ENCODE assay signal across 7 cellular contexts in the genomic region with DNA sequence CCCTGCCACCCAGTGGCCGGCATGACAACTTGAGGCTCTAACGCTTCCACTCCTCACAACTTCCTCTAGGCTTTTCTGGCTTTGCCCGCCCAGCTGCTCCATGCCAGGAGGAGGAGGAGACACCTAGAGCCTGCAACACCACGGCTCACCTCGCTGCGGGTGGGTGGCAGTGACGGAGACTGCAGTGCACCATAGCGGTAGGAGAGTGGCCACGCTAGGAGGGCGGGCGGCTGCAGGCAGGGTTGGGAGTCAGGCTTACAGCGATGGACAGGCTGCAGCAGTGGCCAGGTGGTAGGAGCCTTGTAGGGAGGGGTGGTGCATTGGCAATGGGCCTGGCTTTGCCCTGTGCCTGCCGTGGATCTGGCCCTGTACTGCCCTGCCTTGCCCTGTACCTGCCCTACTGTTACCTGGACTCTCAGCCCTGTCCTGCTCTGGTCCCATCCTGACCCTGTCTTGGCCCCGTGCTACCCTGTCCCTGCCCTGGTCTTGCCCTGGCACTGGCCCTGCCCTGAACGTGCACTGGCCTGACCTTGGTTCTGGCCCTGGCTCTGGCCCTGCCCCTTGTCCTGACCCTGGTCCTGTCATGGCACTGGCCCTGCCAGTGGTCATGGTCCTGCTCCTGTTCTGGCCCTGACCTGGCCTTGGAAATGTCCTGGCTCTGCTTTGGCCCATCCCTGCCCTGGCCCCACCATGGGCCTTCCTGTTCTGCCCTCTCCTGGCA.
DNase-seq lines count a peak whose midpoint lies in the region; ATAC-seq, FAIRE-seq and TF ChIP-seq lines count a peak whose summit lies in the region.
"Not testable (repeated sequence)": the region's sequence is repeated elsewhere in the genome, so short reads cannot be mapped to it uniquely, and the experiment has no call there.

No MANE protein-coding gene starts in this region.

- not testable (repeated sequence) for H3K4ac ChIP-seq in H9 (ENCODE audit: low read depth, low read length)

- H3K27ac ChIP-seq in H9 (ENCODE audit: insufficient read length, low read depth, low read length); RWPE2 (ENCODE audit: poor library complexity, severe bottlenecking); kidney (ENCODE audit: low read depth in 2 of 2, low read length in 2 of 2); lower lobe of right lung; psoas muscle: not testable (repeated sequence)
- peak overlapping the region in 3 of 4 donors; percentile 20 to 69 (median 52) for H3K27ac ChIP-seq in esophagus squamous epithelium

- H3K56ac ChIP-seq in H9 (ENCODE audit: insufficient read length, low read depth, low read length) = not testable (repeated sequence)

- not testable (repeated sequence) for H2BK20ac ChIP-seq in H9 (ENCODE audit: low read depth, low read length, poor library complexity, severe bottlenecking)

- not testable (repeated sequence) for H3K27ac Mint-ChIP-seq in H9; MCF 10A (ENCODE audit: low read depth, unreplicated experiment)

- H3K4me3 ChIP-seq in RWPE2 (ENCODE audit: severe bottlenecking); esophagus squamous epithelium; kidney (ENCODE audit: low read length in 2 of 2); lower lobe of right lung; psoas muscle: not testable (repeated sequence)

- 0 out of 3 replicates have a peak, but pooled peaks have one; percentile 14 for TF ChIP-seq CTCF in H9 (conservative IDR thresholded peaks at IDR 0.05)
- not testable (repeated sequence) for TF ChIP-seq CTCF in RWPE2 (IDR thresholded peaks at IDR 0.05; ENCODE audit: poor library complexity, severe bottlenecking); MCF 10A (IDR thresholded peaks at IDR 0.05; ENCODE audit: unreplicated experiment); esophagus squamous epithelium (IDR thresholded peaks at IDR 0.05); kidney (IDR thresholded peaks at IDR 0.05; ENCODE audit: borderline replicate concordance, extremely low read depth, insufficient read depth); lower lobe of right lung (IDR thresholded peaks at IDR 0.05); psoas muscle (IDR thresholded peaks at IDR 0.05)

- not testable (repeated sequence) for H4K20me1 ChIP-seq in H9 (ENCODE audit: control insufficient read depth, insufficient read depth, insufficient read length)

- FAIRE-seq in kidney (lab: Jason Lieb, UNC) = not testable (repeated sequence)

- not testable (repeated sequence) for H3K9ac ChIP-seq in H9 (ENCODE audit: extremely low read depth, insufficient read length, low read length); kidney (ENCODE audit: low read length in 2 of 2)

- POLR2A ChIA-PET in MCF 10A (lab: Yijun Ruan, JAX) = not testable (repeated sequence)

- not testable (repeated sequence) for H3K4me2 ChIP-seq in H9 (ENCODE audit: insufficient read depth, insufficient read length, low read length)

- TF ChIP-seq POLR2A in esophagus squamous epithelium (IDR thresholded peaks at IDR 0.05) = not testable (repeated sequence)

- not testable (repeated sequence) for H3K9me3 ChIP-seq in H9 (ENCODE audit: control insufficient read depth, low read depth, low read length); RWPE2 (ENCODE audit: severe bottlenecking); esophagus squamous epithelium; kidney (ENCODE audit: control insufficient read depth in 1 of 2, low read length in 2 of 2); lower lobe of right lung; psoas muscle

- intact Hi-C loops in MCF 10A (cut with micrococcal nuclease); esophagus squamous epithelium (cut with DNase I); kidney (cut with DNase I); lower lobe of right lung (cut with DNase I); psoas muscle (cut with DNase I): not testable (repeated sequence)

- not testable (repeated sequence) for H3T11ph ChIP-seq in H9 (ENCODE audit: low read length)

- CTCF ChIA-PET in MCF 10A (lab: Yijun Ruan, JAX) = not testable (repeated sequence)

- H3K36me3 Mint-ChIP-seq in H9 (ENCODE audit: insufficient read depth in 1 of 3, low read depth in 3 of 3); MCF 10A (ENCODE audit: insufficient read depth, unreplicated experiment): not testable (repeated sequence)

- H3K23ac ChIP-seq in H9 (ENCODE audit: insufficient read length, low read depth, low read length) = not testable (repeated sequence)

- H3K27me3 Mint-ChIP-seq in H9 (ENCODE audit: low read depth); MCF 10A (ENCODE audit: insufficient read depth, unreplicated experiment): not testable (repeated sequence)

- H3K4me1 Mint-ChIP-seq in H9; MCF 10A (ENCODE audit: insufficient read depth, unreplicated experiment): not testable (repeated sequence)

- H2BK15ac ChIP-seq in H9 (ENCODE audit: low read depth, low read length) = not testable (repeated sequence)

- not testable (repeated sequence) for H3K27me3 ChIP-seq in H9 (ENCODE audit: insufficient read depth, low read length); RWPE2 (ENCODE audit: insufficient read depth, poor library complexity, severe bottlenecking); esophagus squamous epithelium; lower lobe of right lung (ENCODE audit: low read depth); psoas muscle (ENCODE audit: insufficient read depth in 3 of 3, low read length in 2 of 3)

- not testable (repeated sequence) for ATAC-seq in RWPE2 (ENCODE audit: low read depth); lower lobe of right lung; psoas muscle

- not testable (repeated sequence) for H2AFZ ChIP-seq in H9 (ENCODE audit: low read length)

- not testable (repeated sequence) for H4K5ac ChIP-seq in H9 (ENCODE audit: insufficient read length, low read depth, low read length)

- H2BK5ac ChIP-seq in H9 (ENCODE audit: insufficient read length, low read length) = not testable (repeated sequence)

- not testable (repeated sequence) for H3K4me3 Mint-ChIP-seq in H9; MCF 10A (ENCODE audit: unreplicated experiment)

- WGBS in H9 (ENCODE audit: extremely low coverage, insufficient read length, low lambda C conversion rate) = no CpG with 5 or more reads among the region's 15 CpGs
- 67 to 71% methylated on average over 1 to 3 of the region's 15 CpGs for WGBS in esophagus squamous epithelium, 2 donors
- WGBS in psoas muscle, 3 donors = 76 to 86% (median 82%) methylated on average over 11 to 15 of the region's 15 CpGs

- not testable (repeated sequence) for H4K91ac ChIP-seq in H9 (ENCODE audit: insufficient read length, low read depth, low read length)

- not testable (repeated sequence) for H3K79me2 ChIP-seq in H9 (ENCODE audit: insufficient read depth, low read length)

- BruUV-seq in MCF 10A (replicated peaks; lab: Mats Ljungman, UMichigan) = not testable (repeated sequence)

- DNase-seq in H9; esophagus squamous epithelium (lab: John Stamatoyannopoulos, UW): not testable (repeated sequence)
- DNase-seq in RWPE2 (ENCODE audit: low spot score) (peak; percentile 55), MCF 10A (ENCODE audit: unreplicated experiment) (peak; percentile 44), kidney (peak; percentile 59), lower lobe of right lung (peak; percentile 33), psoas muscle (peak; percentile 9 to 32)

- not testable (repeated sequence) for H3K14ac ChIP-seq in H9 (ENCODE audit: insufficient read depth, low read length)

- not testable (repeated sequence) for H4K8ac ChIP-seq in H9 (replicated peaks; ENCODE audit: insufficient read length, low read depth, low read length)

- H3K23me2 ChIP-seq in H9 (ENCODE audit: insufficient read length, low read depth, low read length, poor library complexity, severe bottlenecking) = not testable (repeated sequence)

- H3K79me1 ChIP-seq in H9 (ENCODE audit: insufficient read depth, low read depth, low read length, poor library complexity, severe bottlenecking) = not testable (repeated sequence)

- not testable (repeated sequence) for H3K36me3 ChIP-seq in RWPE2 (ENCODE audit: low read depth); esophagus squamous epithelium; kidney (ENCODE audit: control insufficient read depth in 1 of 2, insufficient read depth in 2 of 2, low read length in 2 of 2); lower lobe of right lung; psoas muscle (ENCODE audit: insufficient read depth in 1 of 2, low read depth in 1 of 2)

- not testable (repeated sequence) for H3K4me1 ChIP-seq in H9 (ENCODE audit: insufficient read depth, low read length); RWPE2 (ENCODE audit: insufficient read depth, poor library complexity, severe bottlenecking); esophagus squamous epithelium; kidney (ENCODE audit: control insufficient read depth in 1 of 2, insufficient read depth in 1 of 2, low read depth in 1 of 2, low read length in 2 of 2); lower lobe of right lung; psoas muscle

- H2AK5ac ChIP-seq in H9 (ENCODE audit: insufficient read length, low read length) = not testable (repeated sequence)

- H3K9me3 Mint-ChIP-seq in H9; MCF 10A (ENCODE audit: unreplicated experiment): not testable (repeated sequence)

- H2BK120ac ChIP-seq in H9 (ENCODE audit: low read depth, low read length, poor library complexity, severe bottlenecking) = not testable (repeated sequence)

- not testable (repeated sequence) for H2BK12ac ChIP-seq in H9 (ENCODE audit: insufficient read length, low read depth, low read length)

- not testable (repeated sequence) for H3K18ac ChIP-seq in H9 (ENCODE audit: insufficient read length, low read depth, low read length)
